ENCODE assay signal across 9 cellular contexts in genomic region chr17:3964203-3965122, GRCh38. TPM values are rescaled to one million over a fixed set of nuclear protein-coding genes. Genes with fewer than 3 reads are reported as not detected.
DNase-seq lines count a peak whose midpoint lies in the region; TF ChIP-seq lines count a peak whose summit lies in the region.
"Had no signal": no experiment of that assay in that cellular context is flagged by ENCODE, and none has a peak within 500 bp of the region (broad histone marks: within the 10 kb centered on the region; RNA-seq: fewer than 3 reads in every experiment).

Gene ATP2A3 (minus strand): TSS chr17:3964437. CDS start chr17:3964291, 146 bp downstream.

- H3K27me3 ChIP-seq in GM06990 (replicated peaks; ENCODE audit: control insufficient read depth, insufficient read depth, low read length) (no peaks in the 10 kb centered on the region), HAP-1 (ENCODE audit: low read depth) (peaks cover 19% of the 10 kb centered on the region), cardiac muscle cell (peaks cover 43% of the 10 kb centered on the region), skeletal muscle satellite cell (ENCODE audit: control insufficient read depth, insufficient read depth, low read length) (peaks cover 40% of the 10 kb centered on the region)

- peaks cover 49% of the 10 kb centered on the region for H3K4me1 Mint-ChIP-seq in activated T-helper 2 cell treated with anti-CD3 and anti-CD28 coated beads, Interferon-gamma antibody, Interleukin-2, Interleukin-4, amounts not matched to agents 10 μg/mL and 5 μg/mL and 100 μg/mL, durations not matched to agents 14 hours and 24 hours and 36 hours (ENCODE audit: low read depth)

- peaks cover 10% of the 10 kb centered on the region for H3K36me3 Mint-ChIP-seq in activated T-helper 2 cell treated with anti-CD3 and anti-CD28 coated beads, Interferon-gamma antibody, Interleukin-2, Interleukin-4, amounts not matched to agents 10 μg/mL and 5 μg/mL and 100 μg/mL, durations not matched to agents 14 hours and 24 hours and 36 hours (ENCODE audit: low read depth)

- TF ChIP-seq CTCF in GM06990 (IDR thresholded peaks at IDR 0.05; ENCODE audit: insufficient read depth, low read length, poor library complexity, severe bottlenecking) (no peak), OCI-LY7 (conservative IDR thresholded peaks at IDR 0.05; ENCODE audit: low read length) (no peak), cardiac muscle cell (IDR thresholded peaks at IDR 0.05; ENCODE audit: low read depth, low read length) (no peak)

- H3K79me2 ChIP-seq in OCI-LY7 (ENCODE audit: insufficient read depth, low read depth, low read length): peaks cover 39% of the 10 kb centered on the region

- H3K9me2 ChIP-seq in OCI-LY7 (ENCODE audit: insufficient read depth, low read length): no peaks in the 10 kb centered on the region

- peak within 1 kb of the TSS; percentile 86 for H3K27ac Mint-ChIP-seq in activated T-helper 2 cell treated with anti-CD3 and anti-CD28 coated beads, Interferon-gamma antibody, Interleukin-2, Interleukin-4, amounts not matched to agents 10 μg/mL and 5 μg/mL and 100 μg/mL, durations not matched to agents 14 hours and 24 hours and 36 hours

- peak within 1 kb of the TSS; percentile 86 for H3K4me3 ChIP-seq in GM06990 (replicated peaks; ENCODE audit: low read depth, low read length)
- H3K4me3 ChIP-seq in HAP-1: peak within 1 kb of the TSS; percentile 34
- peak within 1 kb of the TSS; percentile 87 for H3K4me3 ChIP-seq in OCI-LY7 (ENCODE audit: low read depth, low read length, poor library complexity, severe bottlenecking)
- H3K4me3 ChIP-seq in cardiac muscle cell: peak within 1 kb of the TSS; percentile 19
- peak within 1 kb of the TSS; percentile 70 for H3K4me3 ChIP-seq in skeletal muscle satellite cell (ENCODE audit: low read length)

- peak within 1 kb of the TSS; percentile 43; the same call in 1 of the 2 replicates for H2AFZ ChIP-seq in OCI-LY7 (ENCODE audit: low read length)

- no peaks in the 10 kb centered on the region for H3K9me3 Mint-ChIP-seq in activated T-helper 2 cell treated with anti-CD3 and anti-CD28 coated beads, Interferon-gamma antibody, Interleukin-2, Interleukin-4, amounts not matched to agents 10 μg/mL and 5 μg/mL and 100 μg/mL, durations not matched to agents 14 hours and 24 hours and 36 hours

- H3K9me3 ChIP-seq in HAP-1 (no peaks in the 10 kb centered on the region), OCI-LY7 (ENCODE audit: low read length) (no peaks in the 10 kb centered on the region), cardiac muscle cell (ENCODE audit: low read depth) (no peaks in the 10 kb centered on the region), skeletal muscle satellite cell (replicated peaks; ENCODE audit: low read length) (no peaks in the 10 kb centered on the region)

- H3K36me3 ChIP-seq in GM06990 (ENCODE audit: control insufficient read depth, insufficient read depth, low read length): no peaks in the 10 kb centered on the region; the same call in none of the 2 replicates
- no peaks in the 10 kb centered on the region for H3K36me3 ChIP-seq in HAP-1 (replicated peaks)
- peaks cover 30% of the 10 kb centered on the region for H3K36me3 ChIP-seq in OCI-LY7 (ENCODE audit: insufficient read depth, low read length)
- no peaks in the 10 kb centered on the region for H3K36me3 ChIP-seq in cardiac muscle cell
- H3K36me3 ChIP-seq in skeletal muscle satellite cell (ENCODE audit: insufficient read depth, low read length): no peaks in the 10 kb centered on the region

- H4K20me1 ChIP-seq in OCI-LY7 (ENCODE audit: insufficient read depth, low read length): peaks cover 18% of the 10 kb centered on the region

- in situ Hi-C loops in HAP-1 (cut with MboI; ENCODE audit: low sequenced_read_pairs): no loop called here

- H3K4me2 ChIP-seq in OCI-LY7 (ENCODE audit: low read length): peak within 1 kb of the TSS; percentile 97
- H3K4me2 ChIP-seq in skeletal muscle satellite cell (ENCODE audit: low read length): peak within 1 kb of the TSS; percentile 77

- CTCF ChIA-PET in OCI-LY7 (lab: Charles Lee; ENCODE audit: unreplicated experiment): interaction anchor here (1.5 to 2.5 kb wide), 2 partner anchors 15 to 51 kb away, joined by 3 to 9 read pairs; no protein-coding TSS in a partner anchor

- H3K27ac ChIP-seq in OCI-LY7 (ENCODE audit: low read depth, low read length, poor library complexity, severe bottlenecking): peak within 1 kb of the TSS; percentile 94
- no peak within 1 kb of the TSS for H3K27ac ChIP-seq in cardiac muscle cell
- H3K27ac ChIP-seq: epithelial cell of prostate had no signal

- BruUV-seq in OCI-LY7 (replicated peaks; lab: Mats Ljungman, UMichigan): no TSS peak

- peak within 1 kb of the TSS; percentile 51 for H3K9ac ChIP-seq in skeletal muscle satellite cell (ENCODE audit: low read depth, low read length)

- peaks cover 4% of the 10 kb centered on the region; the same call in 1 of the 2 replicates for H3K4me1 ChIP-seq in HAP-1
- H3K4me1 ChIP-seq in OCI-LY7 (ENCODE audit: insufficient read depth, low read length, poor library complexity, severe bottlenecking): peaks cover 59% of the 10 kb centered on the region
- peaks cover 15% of the 10 kb centered on the region for H3K4me1 ChIP-seq in cardiac muscle cell (ENCODE audit: low read depth)
- H3K4me1 ChIP-seq in skeletal muscle satellite cell (ENCODE audit: control insufficient read depth, insufficient read depth, low read length): peaks cover 38% of the 10 kb centered on the region

- no peaks in the 10 kb centered on the region for H3K27me3 Mint-ChIP-seq in activated T-helper 2 cell treated with anti-CD3 and anti-CD28 coated beads, Interferon-gamma antibody, Interleukin-2, Interleukin-4, amounts not matched to agents 10 μg/mL and 5 μg/mL and 100 μg/mL, durations not matched to agents 14 hours and 24 hours and 36 hours (ENCODE audit: low read depth)

- DNase-seq in GM06990 (ENCODE audit: extremely low read depth, insufficient read length) (peak; percentile 81), HAP-1 (ENCODE audit: low spot score in 2 of 2) (peak; percentile 4 to 49), OCI-LY7 (ENCODE audit: low spot score) (peak; percentile 82), cardiac muscle cell (ENCODE audit: low read depth in 1 of 2, low spot score in 1 of 2) (peak in 1 of 2 donors; percentile 31), COLO829 (ENCODE audit: low spot score) (no peak), superior temporal gyrus (ENCODE audit: extremely low spot score) (no peak)
- peak; percentile 66 for DNase-seq in activated T-helper 2 cell treated with anti-CD3 and anti-CD28 coated beads, Interferon-gamma antibody, Interleukin-2, Interleukin-4, amounts not matched to agents 10 μg/mL and 5 μg/mL and 100 μg/mL, durations not matched to agents 14 hours and 24 hours and 36 hours (ENCODE audit: low spot score)

- POLR2A ChIA-PET in OCI-LY7 (lab: Charles Lee): interaction anchor here (0.7 to 1.6 kb wide), 10 partner anchors 10 to 68 kb away, joined by 3 to 9 read pairs (median 3); partner anchors contain the start of gene P2RX1

- H3K4me3 Mint-ChIP-seq in activated T-helper 2 cell treated with anti-CD3 and anti-CD28 coated beads, Interferon-gamma antibody, Interleukin-2, Interleukin-4, amounts not matched to agents 10 μg/mL and 5 μg/mL and 100 μg/mL, durations not matched to agents 14 hours and 24 hours and 36 hours (ENCODE audit: low read depth): peak within 1 kb of the TSS; percentile 86

- intact Hi-C loops in OCI-LY7 (cut with micrococcal nuclease; ENCODE audit: unreplicated experiment): loop anchor here (2.0 to 5.0 kb wide), 3 partner anchors 30 to 433 kb away; partner anchors contain the start of gene UBE2G1
- intact Hi-C loops in activated T-helper 2 cell treated with anti-CD3 and anti-CD28 coated beads, Interferon-gamma antibody, Interleukin-2, Interleukin-4, amounts not matched to agents 10 μg/mL and 5 μg/mL and 100 μg/mL, durations not matched to agents 14 hours and 24 hours and 36 hours (cut with micrococcal nuclease): loop anchor here (2.0 to 5.0 kb wide), 3 partner anchors 40 to 178 kb away; partner anchors contain the start of genes CYB5D2 and ZZEF1

RNA-seq across cellular contexts. Expression of gene ATP2A3, which starts in this region (rescaled TPM):
- 84.0 and 108 TPM in 2 replicates for total RNA-seq in OCI-LY7 (2014; rRNA removed; shearing (Covaris generic))
- total RNA-seq in OCI-LY7 (2022): 322 and 353 TPM in 2 replicates
- 147 and 155 TPM in 2 replicates for total RNA-seq in activated T-helper 2 cell treated with anti-CD3 and anti-CD28 coated beads, Interferon-gamma antibody, Interleukin-2, Interleukin-4, amounts not matched to agents 10 μg/mL and 5 μg/mL and 100 μg/mL, durations not matched to agents 14 hours and 24 hours and 36 hours
- total RNA-seq in cardiac muscle cell: 1.9 and 6.9 TPM in 2 replicates
- polyA plus RNA-seq in cardiac muscle cell: 4.2 and 15.8 TPM in 2 replicates
- 0.25 and 1.3 TPM in 2 replicates for total RNA-seq in skeletal muscle satellite cell (2012; rRNA removed)

Comparison
In these comparisons a context has a peak if more than half of its experiments do, and no peak if none do; other contexts are left out.
1. RNA of gene ATP2A3 (total RNA-seq): 84.0 to 353 TPM in OCI-LY7 and 147 to 155 TPM in activated T-helper 2 cell treated with anti-CD3 and anti-CD28 coated beads, Interferon-gamma antibody, Interleukin-2, Interleukin-4, amounts not matched to agents 10 μg/mL and 5 μg/mL and 100 μg/mL, durations not matched to agents 14 hours and 24 hours and 36 hours; 1.9 to 6.9 TPM in cardiac muscle cell; every median in the first group is over 10 times any median in the second.
2. DNase-seq: peak in GM06990 (single experiment), HAP-1 (2 of 2), OCI-LY7 (single experiment) and activated T-helper 2 cell treated with anti-CD3 and anti-CD28 coated beads, Interferon-gamma antibody, Interleukin-2, Interleukin-4, amounts not matched to agents 10 μg/mL and 5 μg/mL and 100 μg/mL, durations not matched to agents 14 hours and 24 hours and 36 hours (single experiment); none in COLO829 (single experiment) and superior temporal gyrus (single experiment).
3. H3K4me3 ChIP-seq: peak in every context shown above with its lines; median percentile 87 in OCI-LY7; 86 in GM06990; 70 in skeletal muscle satellite cell; 34 in HAP-1; 19 in cardiac muscle cell.